Comparison of ENCODE assay signal across 19 cellular contexts in genomic region chr10:76393875-76394706, GRCh38.
"Had no signal": no experiment of that assay in that cellular context is flagged by ENCODE, and none has a peak within 500 bp of the region (broad histone marks: within the 10 kb centered on the region; RNA-seq: fewer than 3 reads in every experiment).

No MANE protein-coding gene starts in this region.

- H3K27me3 Mint-ChIP-seq: activated CD4-positive, alpha-beta memory T cell treated with anti-CD3 and anti-CD28 coated beads for 36 hours; activated naive CD8-positive, alpha-beta T cell treated with anti-CD3 and anti-CD28 coated beads for 36 hours; naive B cell; stimulated activated naive CD8-positive, alpha-beta T cell treated with anti-CD3 and anti-CD28 coated beads, Interleukin-15, Interleukin-2, amounts not matched to agents 100 ng/mL and 50 ng/mL, for 24 hours had no signal

- H3K4me3 ChIP-seq: lung, tibial nerve had no signal

- H3K4me1 Mint-ChIP-seq: activated naive CD8-positive, alpha-beta T cell treated with anti-CD3 and anti-CD28 coated beads for 36 hours; naive B cell had no signal

- ATAC-seq: activated T-cell treated with anti-CD3 and anti-CD28 coated beads, Interleukin-2, amount 50 U/mL, for 72 hours; sciatic nerve had no signal

- H3K36me3 ChIP-seq: tibial nerve had no signal

- H3K27me3 ChIP-seq: tibial nerve had no signal

- H3K36me3 Mint-ChIP-seq: activated CD4-positive, alpha-beta memory T cell treated with anti-CD3 and anti-CD28 coated beads for 36 hours; activated naive CD8-positive, alpha-beta T cell treated with anti-CD3 and anti-CD28 coated beads for 36 hours; naive B cell had no signal

- H3K9me3 ChIP-seq: tibial nerve had no signal

- H3K9me3 Mint-ChIP-seq: activated naive CD8-positive, alpha-beta T cell treated with anti-CD3 and anti-CD28 coated beads for 36 hours; activated T-cell treated with anti-CD3 and anti-CD28 coated beads, Interleukin-2, amount 50 U/mL, for 72 hours had no signal

- H3K4me3 Mint-ChIP-seq: activated CD4-positive, alpha-beta memory T cell treated with anti-CD3 and anti-CD28 coated beads for 36 hours; activated naive CD8-positive, alpha-beta T cell treated with anti-CD3 and anti-CD28 coated beads for 36 hours; activated T-cell treated with anti-CD3 and anti-CD28 coated beads, Interleukin-2, amount 50 U/mL, for 72 hours; naive B cell; stimulated activated naive CD8-positive, alpha-beta T cell treated with anti-CD3 and anti-CD28 coated beads, Interleukin-15, Interleukin-2, amounts not matched to agents 100 ng/mL and 50 ng/mL, for 24 hours had no signal

- DNase-seq: activated CD4-positive, alpha-beta memory T cell treated with anti-CD3 and anti-CD28 coated beads for 36 hours; activated gamma-delta T cell treated with Interleukin-2 at 50 U/mL for 16 hours; activated naive CD8-positive, alpha-beta T cell treated with anti-CD3 and anti-CD28 coated beads for 36 hours; activated T-cell treated with anti-CD3 and anti-CD28 coated beads, Interleukin-2, amount 50 U/mL, for 72 hours; anterior cingulate cortex; caudate nucleus; effector memory CD4-positive, alpha-beta T cell; hippocampal formation; kidney glomerular epithelial cell; naive B cell; posterior cingulate gyrus; stimulated activated CD4-positive, alpha-beta T cell treated with anti-CD3 and anti-CD28 coated beads, Interleukin-4, amount 100 ng/mL, for 1 hour; stimulated activated CD8-positive, alpha-beta memory T cell treated with anti-CD3 and anti-CD28 coated beads, Interleukin-4, amount 100 ng/mL, for 48 hours; T1000 had no signal

- H3K27ac Mint-ChIP-seq: activated CD4-positive, alpha-beta memory T cell treated with anti-CD3 and anti-CD28 coated beads for 36 hours; activated naive CD8-positive, alpha-beta T cell treated with anti-CD3 and anti-CD28 coated beads for 36 hours; activated T-cell treated with anti-CD3 and anti-CD28 coated beads, Interleukin-2, amount 50 U/mL, for 72 hours; stimulated activated naive CD8-positive, alpha-beta T cell treated with anti-CD3 and anti-CD28 coated beads, Interleukin-15, Interleukin-2, amounts not matched to agents 100 ng/mL and 50 ng/mL, for 24 hours had no signal

- H3K27ac ChIP-seq: tibial nerve, VCaP had no signal
